Comparison of ENCODE assay signal across 2 cellular contexts in the genomic region with DNA sequence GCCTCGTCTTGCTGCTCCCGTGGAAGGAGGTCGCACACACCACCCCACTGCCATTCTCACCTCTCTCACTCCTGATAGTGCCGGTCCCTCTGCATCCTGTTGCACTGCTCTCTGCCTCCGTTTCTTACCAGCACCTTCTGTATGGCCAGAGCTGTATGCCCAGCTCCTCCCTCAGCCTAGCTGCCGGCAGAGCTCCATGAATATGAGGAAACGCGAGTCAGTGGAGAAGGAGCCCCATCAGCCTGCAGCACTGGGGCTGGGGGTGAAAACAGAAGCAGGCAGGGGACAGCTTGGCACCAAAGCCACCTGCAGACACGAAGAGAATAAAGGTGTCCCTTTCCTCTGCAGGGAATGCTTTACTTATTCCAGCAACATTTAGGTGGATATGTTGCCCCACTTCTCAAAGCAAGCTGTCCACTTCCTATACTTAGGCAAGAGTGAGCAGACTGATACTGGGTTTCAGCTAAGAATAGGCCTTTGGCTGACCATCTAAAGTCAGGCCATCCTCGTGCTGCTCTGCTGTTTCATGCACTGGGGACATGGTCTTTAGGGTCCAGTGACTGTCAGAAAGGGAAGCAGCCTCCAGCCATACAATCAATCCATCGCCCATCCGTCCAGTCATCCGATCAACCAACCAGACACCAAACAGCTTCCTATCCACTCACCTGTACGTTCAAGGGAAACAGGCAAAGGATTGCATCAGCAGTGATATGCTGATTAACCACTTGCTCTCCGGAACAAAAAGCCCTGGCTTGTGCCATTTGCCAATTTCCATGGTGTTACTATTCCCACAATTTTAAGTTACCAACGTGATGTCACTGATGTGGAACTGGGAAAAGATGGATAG.
TF ChIP-seq lines count a peak whose summit lies in the region.

No MANE protein-coding gene starts in this region.

TF ChIP-seq in IMR-90, 13 proteins besides CTCF, POLR2A, EP300 and RAD21:
- TF ChIP-seq NFE2L2 (IDR thresholded peaks at IDR 0.05; ENCODE audit: low read depth, low read length): no peak
- no peak for TF ChIP-seq BHLHE40 (IDR thresholded peaks at IDR 0.05; ENCODE audit: low read depth, low read length)
- TF ChIP-seq, protein P1, sequence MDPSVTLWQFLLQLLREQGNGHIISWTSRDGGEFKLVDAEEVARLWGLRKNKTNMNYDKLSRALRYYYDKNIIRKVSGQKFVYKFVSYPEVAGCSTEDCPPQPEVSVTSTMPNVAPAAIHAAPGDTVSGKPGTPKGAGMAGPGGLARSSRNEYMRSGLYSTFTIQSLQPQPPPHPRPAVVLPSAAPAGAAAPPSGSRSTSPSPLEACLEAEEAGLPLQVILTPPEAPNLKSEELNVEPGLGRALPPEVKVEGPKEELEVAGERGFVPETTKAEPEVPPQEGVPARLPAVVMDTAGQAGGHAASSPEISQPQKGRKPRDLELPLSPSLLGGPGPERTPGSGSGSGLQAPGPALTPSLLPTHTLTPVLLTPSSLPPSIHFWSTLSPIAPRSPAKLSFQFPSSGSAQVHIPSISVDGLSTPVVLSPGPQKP (IDR thresholded peaks at IDR 0.05; ENCODE audit: borderline replicate concordance, low read depth, low read length): no peak
- no peak for TF ChIP-seq FOS (IDR thresholded peaks at IDR 0.05; ENCODE audit: low read depth, low read length)
- TF ChIP-seq CHD1 (IDR thresholded peaks at IDR 0.05; ENCODE audit: low read depth, low read length): no peak
- no peak for TF ChIP-seq MXI1 (IDR thresholded peaks at IDR 0.05; ENCODE audit: borderline replicate concordance, low read depth, low read length)
- no peak for TF ChIP-seq SMC3 (IDR thresholded peaks at IDR 0.05; ENCODE audit: low read depth, low read length)
- TF ChIP-seq MAFK (IDR thresholded peaks at IDR 0.05; ENCODE audit: low read depth, low read length): no peak

TF ChIP-seq in H1, 55 proteins besides CTCF, POLR2A, EP300 and RAD21:
- TF ChIP-seq JUND (IDR thresholded peaks at IDR 0.05; ENCODE audit: low read length) (no peak), CBX5 (IDR thresholded peaks at IDR 0.05; ENCODE audit: low read depth, low read length) (no peak), SP4 (IDR thresholded peaks at IDR 0.05; ENCODE audit: low read length) (no peak), SIN3A (conservative IDR thresholded peaks at IDR 0.05 in 1 of 2, IDR thresholded peaks at IDR 0.05 in 1 of 2; ENCODE audit: low read depth in 1 of 2, low read length in 2 of 2) (no peak), RXRA (IDR thresholded peaks at IDR 0.05; ENCODE audit: insufficient read depth, low read depth, low read length) (no peak), FOSL1 (IDR thresholded peaks at IDR 0.05; ENCODE audit: insufficient read depth, low read depth, low read length) (no peak), BACH1 (IDR thresholded peaks at IDR 0.05; ENCODE audit: low read length) (no peak), USF2 (IDR thresholded peaks at IDR 0.05; ENCODE audit: low read length) (no peak), SP2 (IDR thresholded peaks at IDR 0.05; ENCODE audit: low read length) (no peak), TCF12 (IDR thresholded peaks at IDR 0.05; ENCODE audit: low read depth, low read length) (no peak), BCL11A (IDR thresholded peaks at IDR 0.05; ENCODE audit: low read depth in 2 of 2, low read length in 2 of 2) (no peak), MAFK (IDR thresholded peaks at IDR 0.05; ENCODE audit: low read depth, low read length) (no peak)
